Comparison of ENCODE assay signal across 8 cellular contexts in genomic region chr20:57710841-57711240, GRCh38. TPM values are rescaled to one million over a fixed set of nuclear protein-coding genes. Genes with fewer than 3 reads are reported as not detected.
A peak's percentile ranks its signal among the peaks of the same experiment; 100 is the strongest.
DNase-seq lines count a peak whose midpoint lies in the region; ATAC-seq, FAIRE-seq and TF ChIP-seq lines count a peak whose summit lies in the region.

No MANE protein-coding gene starts in this region.

- peaks cover 14% of the 10 kb centered on the region for H3K4me1 ChIP-seq in KMS-11 (ENCODE audit: low read depth, poor library complexity, severe bottlenecking)

- peaks cover 39% of the 10 kb centered on the region for H3K4me1 Mint-ChIP-seq in neural crest cell

- H3K27ac ChIP-seq in KMS-11, result no peak overlapping the region
- peak overlapping the region; percentile 96 for H3K27ac ChIP-seq in coronary artery

- peak overlapping the region; percentile 87 for H3K4me3 Mint-ChIP-seq in neural crest cell

- H2AFZ ChIP-seq in KMS-11 (ENCODE audit: low read depth), result peak overlapping the region; percentile 93

- H3K36me3 ChIP-seq in KMS-11 (ENCODE audit: insufficient read depth), result no peaks in the 10 kb centered on the region

- H3K79me2 ChIP-seq in KMS-11 (ENCODE audit: insufficient read depth, low read depth), result peaks cover 6% of the 10 kb centered on the region; the same call in 1 of the 2 replicates

- no peak for FAIRE-seq in urothelium cell line (lab: Jason Lieb, UNC)

- TF ChIP-seq CTCF in AG09309 (IDR thresholded peaks at IDR 0.05; ENCODE audit: control insufficient read depth, insufficient read depth, low read depth, low read length, missing control alignments) (no peak), KMS-11 (conservative IDR thresholded peaks at IDR 0.05; ENCODE audit: low read depth, low read length) (no peak), coronary artery (IDR thresholded peaks at IDR 0.05) (no peak), neural crest cell (conservative IDR thresholded peaks at IDR 0.05) (no peak)

- no peaks in the 10 kb centered on the region for H3K36me3 Mint-ChIP-seq in neural crest cell (ENCODE audit: low read depth)

- H3K4me3 ChIP-seq in AG09309 (ENCODE audit: control insufficient read depth, low read depth, low read length) (peak overlapping the region; percentile 52), KMS-11 (IDR thresholded peaks at IDR 0.05; ENCODE audit: insufficient read depth, low read depth, low read length) (no peak overlapping the region), coronary artery (peak overlapping the region; percentile 91)

- no peaks in the 10 kb centered on the region for H4K20me1 ChIP-seq in KMS-11 (ENCODE audit: insufficient read depth)

- DNase-seq in AG09309 (ENCODE audit: low read depth), result no peak
- no peak for DNase-seq in coronary artery (ENCODE audit: low spot score)
- DNase-seq in neural crest cell (ENCODE audit: low read depth, low spot score), result no peak
- DNase-seq in urothelium cell line (ENCODE audit: low spot score), result no peak
- no peak for DNase-seq in HCEC 1CT
- no peak for DNase-seq in SHP77 (lab: John Stamatoyannopoulos, UW)

- H3K4me2 ChIP-seq in KMS-11, result peak overlapping the region; percentile 85

- H3K9ac ChIP-seq in KMS-11, result peak overlapping the region; percentile 73; the same call in 1 of the 2 replicates

- ATAC-seq in GM18868 (IDR thresholded peaks at IDR 0.05; ENCODE audit: unreplicated experiment), result no peak

- H3K27me3 ChIP-seq in KMS-11 (ENCODE audit: insufficient read depth, low read depth), result no peaks in the 10 kb centered on the region

- H3K27me3 Mint-ChIP-seq in neural crest cell (ENCODE audit: low read depth), result peaks cover 76% of the 10 kb centered on the region

- H3K27ac Mint-ChIP-seq in neural crest cell (ENCODE audit: unreplicated experiment), result no peak overlapping the region

- H3K9me3 Mint-ChIP-seq in neural crest cell, result no peaks in the 10 kb centered on the region

RNA-seq across cellular contexts. Expression of gene PMEPA1, which starts 1.0 kb away (rescaled TPM):
- total RNA-seq in neural crest cell, result 3.2 and 4.2 TPM in 2 replicates
